ENCODE assay signal across 1 cellular context in genomic region chr1:10928654-10929053, GRCh38.
TF ChIP-seq lines count a peak whose summit lies in the region.

No MANE protein-coding gene starts in this region.

TF ChIP-seq in K562, 482 proteins besides CTCF, POLR2A, EP300 and RAD21 (continued from another document):
- TF ChIP-seq ZNF76 (CRISPR knock-in tag; IDR thresholded peaks at IDR 0.05; ENCODE audit: borderline replicate concordance) (no peak), E2F1 (CRISPR knock-in tag; IDR thresholded peaks at IDR 0.05) (no peak), ARID2 (IDR thresholded peaks at IDR 0.05) (no peak), SMC3 (conservative IDR thresholded peaks at IDR 0.05; ENCODE audit: insufficient read depth, low read depth, low read length) (no peak)
- TF ChIP-seq, protein P1, sequence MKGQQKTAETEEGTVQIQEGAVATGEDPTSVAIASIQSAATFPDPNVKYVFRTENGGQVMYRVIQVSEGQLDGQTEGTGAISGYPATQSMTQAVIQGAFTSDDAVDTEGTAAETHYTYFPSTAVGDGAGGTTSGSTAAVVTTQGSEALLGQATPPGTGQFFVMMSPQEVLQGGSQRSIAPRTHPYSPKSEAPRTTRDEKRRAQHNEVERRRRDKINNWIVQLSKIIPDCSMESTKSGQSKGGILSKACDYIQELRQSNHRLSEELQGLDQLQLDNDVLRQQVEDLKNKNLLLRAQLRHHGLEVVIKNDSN (CRISPR knock-in tag; IDR thresholded peaks at IDR 0.05) = peak; percentile 89
